8 cellular contexts compared by ENCODE assay signal in the genomic region with DNA sequence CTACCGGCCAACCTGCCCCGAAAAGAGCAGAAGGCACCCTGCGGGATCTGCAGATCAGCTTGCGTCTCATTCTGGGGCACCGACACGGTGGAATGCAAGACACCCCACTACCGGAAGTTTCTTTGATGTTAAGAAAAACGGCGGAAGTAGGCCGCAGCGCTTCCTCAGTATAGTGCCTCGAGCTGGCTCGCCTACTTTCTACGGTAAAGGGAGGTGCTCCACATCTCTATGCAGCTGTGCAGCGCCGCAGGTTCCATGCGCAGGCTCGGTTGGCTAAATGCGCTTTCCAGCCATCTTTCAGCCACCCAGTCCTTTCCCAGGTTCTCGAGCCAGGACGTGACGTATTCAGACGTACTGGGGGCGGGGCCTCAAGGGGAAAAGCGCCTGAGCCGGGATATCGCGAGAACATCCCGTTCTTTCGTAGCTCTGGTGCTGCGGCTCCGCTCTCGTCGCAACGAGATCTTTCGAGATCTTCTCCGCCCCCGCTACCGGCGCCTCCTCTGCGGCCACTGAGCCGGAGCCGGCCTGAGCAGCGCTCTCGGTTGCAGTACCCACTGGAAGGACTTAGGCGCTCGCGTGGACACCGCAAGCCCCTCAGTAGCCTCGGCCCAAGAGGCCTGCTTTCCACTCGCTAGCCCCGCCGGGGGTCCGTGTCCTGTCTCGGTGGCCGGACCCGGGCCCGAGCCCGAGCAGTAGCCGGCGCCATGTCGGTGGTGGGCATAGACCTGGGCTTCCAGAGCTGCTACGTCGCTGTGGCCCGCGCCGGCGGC. TPM values are rescaled to one million over a fixed set of nuclear protein-coding genes. Genes with fewer than 3 reads are reported as not detected.
A peak's percentile ranks its signal among the peaks of the same experiment; 100 is the strongest.
DNase-seq lines count a peak whose midpoint lies in the region; ATAC-seq and TF ChIP-seq lines count a peak whose summit lies in the region.

A gene (plus strand): TSS at position 467 of the 770 bp plus-strand sequence. CDS start 238 bp downstream, at position 705.

- H3K9me3 Mint-ChIP-seq in activated CD4-positive, alpha-beta T cell treated with anti-CD3 and anti-CD28 coated beads for 36 hours (ENCODE audit: low read depth), result no peaks in the 10 kb centered on the region

- CTCF ChIA-PET in activated CD4-positive, alpha-beta T cell treated with anti-CD3 and anti-CD28 coated beads for 36 hours (lab: Charles Lee), result interaction anchor here (1.3 to 1.7 kb wide), 2 partner anchors 19 to 89 kb away, joined by 3 to 4 read pairs; no protein-coding TSS in a partner anchor

- H3K36me3 ChIP-seq in kidney epithelial cell (ENCODE audit: control insufficient read depth, insufficient read depth, low read length), result no peaks in the 10 kb centered on the region

- POLR2A ChIA-PET in activated CD4-positive, alpha-beta T cell treated with anti-CD3 and anti-CD28 coated beads for 36 hours (lab: Charles Lee), result interaction anchor here (0.5 to 1.4 kb wide), 8 partner anchors 11 to 621 kb away, joined by 3 to 7 read pairs (median 4); no protein-coding TSS in a partner anchor

- peak; percentile 81 for ATAC-seq in HG03442 (IDR thresholded peaks at IDR 0.05; ENCODE audit: unreplicated experiment)
- ATAC-seq in activated CD4-positive, alpha-beta T cell treated with anti-CD3 and anti-CD28 coated beads for 36 hours, result peak; percentile 89

- H3K27ac Mint-ChIP-seq in activated CD4-positive, alpha-beta T cell treated with anti-CD3 and anti-CD28 coated beads for 36 hours, result peak within 1 kb of the TSS; percentile 100

- H3K27me3 Mint-ChIP-seq in activated CD4-positive, alpha-beta T cell treated with anti-CD3 and anti-CD28 coated beads for 36 hours, result no peaks in the 10 kb centered on the region

- peak; percentile 99 for DNase-seq in Ammon's horn (ENCODE audit: low spot score)
- peak; percentile 94 for DNase-seq in GM19238 (ENCODE audit: insufficient read length, low spot score)
- peak; percentile 95 to 98 for DNase-seq in NCI-H524 (lab: John Stamatoyannopoulos, UW)
- DNase-seq in activated CD4-positive, alpha-beta T cell treated with anti-CD3 and anti-CD28 coated beads for 36 hours, result peak; percentile 99
- peak; percentile 99 for DNase-seq in choroid plexus epithelial cell (ENCODE audit: low read depth)
- DNase-seq in kidney epithelial cell (ENCODE audit: low read depth), result peak; percentile 89
- DNase-seq in stimulated activated CD4-positive, alpha-beta T cell treated with anti-CD3 and anti-CD28 coated beads, Interleukin-15, amount 100 ng/mL, for 48 hours (ENCODE audit: low read depth in 2 of 2), result peak; percentile 96 to 97

- H3K36me3 Mint-ChIP-seq in activated CD4-positive, alpha-beta T cell treated with anti-CD3 and anti-CD28 coated beads for 36 hours (ENCODE audit: low read depth), result peaks cover 39% of the 10 kb centered on the region

- intact Hi-C loops in activated CD4-positive, alpha-beta T cell treated with anti-CD3 and anti-CD28 coated beads for 36 hours (cut with DNase I, micrococcal nuclease), result loop anchor here (1.0 to 10.0 kb wide), 16 partner anchors 25 to 1475 kb away; a partner anchor contains a TSS

- peaks cover 44% of the 10 kb centered on the region for H3K4me1 Mint-ChIP-seq in activated CD4-positive, alpha-beta T cell treated with anti-CD3 and anti-CD28 coated beads for 36 hours

- peak within 1 kb of the TSS; percentile 99 for H3K4me3 ChIP-seq in choroid plexus epithelial cell (ENCODE audit: low read depth, low read length)
- peak within 1 kb of the TSS; percentile 98 for H3K4me3 ChIP-seq in kidney epithelial cell (ENCODE audit: low read depth, low read length)

- TF ChIP-seq CTCF in choroid plexus epithelial cell (conservative IDR thresholded peaks at IDR 0.05; ENCODE audit: low read depth, low read length) (peak; percentile 16), kidney epithelial cell (IDR thresholded peaks at IDR 0.05; ENCODE audit: insufficient read depth, low read length, poor library complexity, severe bottlenecking) (no peak)

- peak within 1 kb of the TSS; percentile 98 for H3K4me3 Mint-ChIP-seq in activated CD4-positive, alpha-beta T cell treated with anti-CD3 and anti-CD28 coated beads for 36 hours

- H3K27me3 ChIP-seq in kidney epithelial cell (ENCODE audit: control insufficient read depth, insufficient read depth, low read length), result no peaks in the 10 kb centered on the region

RNA-seq across cellular contexts. Expression of the gene that starts here (rescaled TPM):
- 100 to 1,000 TPM; 243 to 268 TPM for total RNA-seq in activated CD4-positive, alpha-beta T cell treated with anti-CD3 and anti-CD28 coated beads for 36 hours
- 79.6 and 95.9 TPM in 2 replicates for total RNA-seq in kidney epithelial cell

Comparison
In these comparisons a context has a peak if more than half of its experiments do, and no peak if none do; other contexts are left out.
1. Peak in every context shown above with its lines: DNase-seq, ATAC-seq and H3K4me3 ChIP-seq.